10 cellular contexts compared by ENCODE assay signal in genomic region chr17:33292184-33292980, GRCh38. TPM values are rescaled to one million over a fixed set of nuclear protein-coding genes. Genes with fewer than 3 reads are reported as not detected.
DNase-seq lines count a peak whose midpoint lies in the region; ATAC-seq and TF ChIP-seq lines count a peak whose summit lies in the region.
"Had no signal": no experiment of that assay in that cellular context is flagged by ENCODE, and none has a peak within 500 bp of the region (broad histone marks: within the 10 kb centered on the region; RNA-seq: fewer than 3 reads in every experiment).

No MANE protein-coding gene starts in this region.

- no peak for TF ChIP-seq POLR2A in upper lobe of left lung (IDR thresholded peaks at IDR 0.05)

- peaks cover 6% of the 10 kb centered on the region for H3K4me1 Mint-ChIP-seq in activated T-cell treated with anti-CD3 and anti-CD28 coated beads, Interleukin-2, amount 50 U/mL, for 4 hours (ENCODE audit: low read depth)
- H3K4me1 Mint-ChIP-seq in activated naive CD8-positive, alpha-beta T cell treated with anti-CD3 and anti-CD28 coated beads for 36 hours, result peaks cover 2% of the 10 kb centered on the region

- H3K27me3 Mint-ChIP-seq in activated T-cell treated with anti-CD3 and anti-CD28 coated beads, Interleukin-2, amount 50 U/mL, for 4 hours (ENCODE audit: low read depth), result peaks cover 58% of the 10 kb centered on the region
- H3K27me3 Mint-ChIP-seq in activated naive CD8-positive, alpha-beta T cell treated with anti-CD3 and anti-CD28 coated beads for 36 hours, result peaks cover 57% of the 10 kb centered on the region

- no peak overlapping the region for H3K4me3 Mint-ChIP-seq in activated T-cell treated with anti-CD3 and anti-CD28 coated beads, Interleukin-2, amount 50 U/mL, for 4 hours
- peak overlapping the region; percentile 13 for H3K4me3 Mint-ChIP-seq in activated naive CD8-positive, alpha-beta T cell treated with anti-CD3 and anti-CD28 coated beads for 36 hours

- H3K27me3 ChIP-seq in upper lobe of left lung, result peaks cover 0 to 39% (median 16%) of the 10 kb centered on the region in 4 donors

- WGBS in upper lobe of left lung, 2 donors, result 0 to 2% methylated on average over 3 to 54 of the region's 72 CpGs

- TF ChIP-seq CTCF in upper lobe of left lung (IDR thresholded peaks at IDR 0.05), result no peak

- H3K9me3 ChIP-seq in iPS-18c (ENCODE audit: control insufficient read depth, insufficient read depth, low read length), result no peaks in the 10 kb centered on the region
- no peaks in the 10 kb centered on the region for H3K9me3 ChIP-seq in upper lobe of left lung

- H3K4me3 ChIP-seq in iPS-18c (ENCODE audit: insufficient read depth, low read depth, low read length), result peak overlapping the region; percentile 63
- H3K4me3 ChIP-seq in upper lobe of left lung, result peak overlapping the region; percentile 14 to 43 (median 28)

- no peak for TF ChIP-seq EP300 in upper lobe of left lung (IDR thresholded peaks at IDR 0.05)

- no peaks in the 10 kb centered on the region for H3K9me3 Mint-ChIP-seq in activated T-cell treated with anti-CD3 and anti-CD28 coated beads, Interleukin-2, amount 50 U/mL, for 4 hours
- H3K9me3 Mint-ChIP-seq in activated naive CD8-positive, alpha-beta T cell treated with anti-CD3 and anti-CD28 coated beads for 36 hours, result no peaks in the 10 kb centered on the region

- no peak overlapping the region for H3K27ac ChIP-seq in upper lobe of left lung

- no peak for DNase-seq in activated T-cell treated with anti-CD3 and anti-CD28 coated beads, Interleukin-2, amount 50 U/mL, for 4 hours
- no peak for DNase-seq in activated T-cell treated with anti-CD3 and anti-CD28 coated beads, Interleukin-2, amount 50 U/mL, for 1 hour
- DNase-seq in activated naive CD8-positive, alpha-beta T cell treated with anti-CD3 and anti-CD28 coated beads for 36 hours, result peak; percentile 4
- peak in 1 of 2 donors; percentile 83 for DNase-seq in upper lobe of left lung
- DNase-seq in cortex of kidney (lab: John Stamatoyannopoulos, UW), result no peak
- DNase-seq: DND-41 had no signal

- H3K4me1 ChIP-seq in upper lobe of left lung, result peaks cover 16 to 26% (median 21%) of the 10 kb centered on the region in 4 donors

- no peak overlapping the region for H3K27ac Mint-ChIP-seq in activated naive CD8-positive, alpha-beta T cell treated with anti-CD3 and anti-CD28 coated beads for 36 hours
- H3K27ac Mint-ChIP-seq: IgD-negative memory B cell had no signal

- ATAC-seq in activated T-cell treated with anti-CD3 and anti-CD28 coated beads, Interleukin-2, amount 50 U/mL, for 4 hours, result peak; percentile 21 to 23
- ATAC-seq in upper lobe of left lung (ENCODE audit: low FRiP score in 2 of 2) (peak in 1 of 2 donors; percentile 34), HG03521 (IDR thresholded peaks at IDR 0.05; ENCODE audit: unreplicated experiment) (no peak), GM19467 (IDR thresholded peaks at IDR 0.05; ENCODE audit: unreplicated experiment) (no peak)

- no peaks in the 10 kb centered on the region for H3K36me3 Mint-ChIP-seq in activated T-cell treated with anti-CD3 and anti-CD28 coated beads, Interleukin-2, amount 50 U/mL, for 4 hours (ENCODE audit: insufficient read depth)
- no peaks in the 10 kb centered on the region for H3K36me3 Mint-ChIP-seq in activated naive CD8-positive, alpha-beta T cell treated with anti-CD3 and anti-CD28 coated beads for 36 hours
- H3K36me3 Mint-ChIP-seq: IgD-negative memory B cell had no signal

- H3K36me3 ChIP-seq in upper lobe of left lung, result no peaks in the 10 kb centered on the region

RNA-seq across cellular contexts. Expression of gene ASIC2, which starts 0.7 kb away (rescaled TPM):
- total RNA-seq in activated T-cell treated with anti-CD3 and anti-CD28 coated beads, Interleukin-2, amount 50 U/mL, for 4 hours, result not detected
- not detected for total RNA-seq in activated naive CD8-positive, alpha-beta T cell treated with anti-CD3 and anti-CD28 coated beads for 36 hours
- total RNA-seq in upper lobe of left lung, result under 1 TPM in 1 of 6 donors, not detected in 5; 0.17 TPM

Comparison
In these comparisons a context has a peak if more than half of its experiments do, and no peak if none do; other contexts are left out.
1. ATAC-seq: peak in activated T-cell treated with anti-CD3 and anti-CD28 coated beads, Interleukin-2, amount 50 U/mL, for 4 hours (2 of 2); none in HG03521 (single experiment) and GM19467 (single experiment).